ENCODE assay signal across 8 cellular contexts in genomic region chrX:275476-275966, GRCh38. TPM values are rescaled to one million over a fixed set of nuclear protein-coding genes. Genes with fewer than 3 reads are reported as not detected.
DNase-seq lines count a peak whose midpoint lies in the region; ATAC-seq lines count a peak whose summit lies in the region.

No MANE protein-coding gene starts in this region.

- H2BK5ac ChIP-seq in mesenchymal stem cell (ENCODE audit: low read depth, low read length, poor library complexity, severe bottlenecking) = no peak overlapping the region

- H3K9ac ChIP-seq in BLaER1 (peak overlapping the region; percentile 84), mesenchymal stem cell (ENCODE audit: low read length) (peak overlapping the region; percentile 83)

- H3K9me3 ChIP-seq in BLaER1 (no peaks in the 10 kb centered on the region), mesenchymal stem cell (ENCODE audit: control insufficient read depth, low read length) (no peaks in the 10 kb centered on the region)

- H2AFZ ChIP-seq in mesenchymal stem cell (ENCODE audit: low read depth, low read length) = no peak overlapping the region

- peak overlapping the region; percentile 10 for H4K8ac ChIP-seq in mesenchymal stem cell (ENCODE audit: low read length)

- H3K27me3 ChIP-seq in BLaER1 = no peaks in the 10 kb centered on the region
- H3K27me3 ChIP-seq in mesenchymal stem cell (ENCODE audit: control insufficient read depth in 1 of 2, insufficient read depth in 1 of 2, low read length in 2 of 2) = peaks cover 0 to 5% of the 10 kb centered on the region in 2 experiments

- H4K91ac ChIP-seq in mesenchymal stem cell (ENCODE audit: low read length) = peak overlapping the region; percentile 91

- 25% methylated on average over 29 of the region's 32 CpGs for WGBS in mesenchymal stem cell

- peak overlapping the region in 1 of 2 experiments; percentile 49 for H3K14ac ChIP-seq in mesenchymal stem cell (ENCODE audit: low read length in 2 of 2)

- no peak for DNase-seq in activated naive CD8-positive, alpha-beta T cell treated with anti-CD3 and anti-CD28 coated beads, Interleukin-2, amount 10 ng/mL, durations not matched to agents 7 days and 5 days
- DNase-seq in mesenchymal stem cell = no peak
- DNase-seq in NCI-H2196 treated with DMSO at 0.1 percent for 48 hours (lab: John Stamatoyannopoulos, UW; ENCODE audit: unreplicated experiment) = no peak
- no peak for DNase-seq in NCI-H345 treated with DMSO at 0.1 percent for 48 hours (lab: John Stamatoyannopoulos, UW; ENCODE audit: unreplicated experiment)
- DNase-seq in NCI-H2171 treated with DMSO at 0.1 percent for 48 hours (lab: John Stamatoyannopoulos, UW) = no peak
- DNase-seq in NCI-H1436 treated with DMSO at 0.1 percent for 48 hours (lab: John Stamatoyannopoulos, UW) = no peak

- H4K20me1 ChIP-seq in BLaER1 = no peaks in the 10 kb centered on the region

- H2AK5ac ChIP-seq in mesenchymal stem cell (ENCODE audit: low read length, severe bottlenecking) = no peak overlapping the region

- H3K4me1 Mint-ChIP-seq in activated naive CD8-positive, alpha-beta T cell treated with anti-CD3 and anti-CD28 coated beads, Interleukin-2, amount 10 ng/mL, durations not matched to agents 7 days and 5 days = peaks cover 12% of the 10 kb centered on the region

- peaks cover 7% of the 10 kb centered on the region for H3K36me3 Mint-ChIP-seq in activated naive CD8-positive, alpha-beta T cell treated with anti-CD3 and anti-CD28 coated beads, Interleukin-2, amount 10 ng/mL, durations not matched to agents 7 days and 5 days

- peak overlapping the region; percentile 94 for H3K27ac ChIP-seq in BLaER1
- H3K27ac ChIP-seq in mesenchymal stem cell (ENCODE audit: low read length, poor library complexity, severe bottlenecking) = no peak overlapping the region

- peak overlapping the region; percentile 19 for H2BK15ac ChIP-seq in mesenchymal stem cell (ENCODE audit: low read depth, poor library complexity, severe bottlenecking)

- peak overlapping the region in 1 of 2 experiments; percentile 72 for H2BK12ac ChIP-seq in mesenchymal stem cell (ENCODE audit: low read length in 2 of 2)

- peaks cover 3% of the 10 kb centered on the region for H3K27me3 Mint-ChIP-seq in activated naive CD8-positive, alpha-beta T cell treated with anti-CD3 and anti-CD28 coated beads, Interleukin-2, amount 10 ng/mL, durations not matched to agents 7 days and 5 days

- H3K27ac Mint-ChIP-seq in activated naive CD8-positive, alpha-beta T cell treated with anti-CD3 and anti-CD28 coated beads, Interleukin-2, amount 10 ng/mL, durations not matched to agents 7 days and 5 days = no peak overlapping the region

- H3K9me3 Mint-ChIP-seq in activated naive CD8-positive, alpha-beta T cell treated with anti-CD3 and anti-CD28 coated beads, Interleukin-2, amount 10 ng/mL, durations not matched to agents 7 days and 5 days = no peaks in the 10 kb centered on the region

- peak overlapping the region; percentile 61 to 77 for H3K18ac ChIP-seq in mesenchymal stem cell (ENCODE audit: low read depth in 1 of 2, low read length in 2 of 2)

- peak overlapping the region in 1 of 2 experiments; percentile 63 for H3K4ac ChIP-seq in mesenchymal stem cell (ENCODE audit: low read depth in 1 of 2, low read length in 2 of 2)

- peak overlapping the region; percentile 71 for H3K4me3 Mint-ChIP-seq in activated naive CD8-positive, alpha-beta T cell treated with anti-CD3 and anti-CD28 coated beads, Interleukin-2, amount 10 ng/mL, durations not matched to agents 7 days and 5 days

- H3K4me3 ChIP-seq in BLaER1 = peak overlapping the region; percentile 71
- peak overlapping the region in 1 of 2 experiments; percentile 81 for H3K4me3 ChIP-seq in mesenchymal stem cell (ENCODE audit: insufficient read depth in 1 of 2, low read depth in 1 of 2, low read length in 2 of 2)

- H3K79me1 ChIP-seq in mesenchymal stem cell (replicated peaks; ENCODE audit: low read length, poor library complexity, severe bottlenecking) = peaks cover 3% of the 10 kb centered on the region

- H3K4me1 ChIP-seq in BLaER1 (peaks cover 36% of the 10 kb centered on the region), mesenchymal stem cell (ENCODE audit: control insufficient read depth, insufficient read depth, low read depth, low read length) (peaks cover 26% of the 10 kb centered on the region)

- H3K36me3 ChIP-seq in BLaER1 (no peaks in the 10 kb centered on the region), mesenchymal stem cell (ENCODE audit: control insufficient read depth in 1 of 2, insufficient read depth in 2 of 2, low read depth in 1 of 2, low read length in 2 of 2) (no peaks in the 10 kb centered on the region)

- H3K4me2 ChIP-seq in BLaER1 (peak overlapping the region; percentile 99), mesenchymal stem cell (ENCODE audit: low read length, poor library complexity, severe bottlenecking) (peak overlapping the region; percentile 89)

- H3K23ac ChIP-seq in mesenchymal stem cell (ENCODE audit: low read length in 2 of 2) = no peak overlapping the region

- ATAC-seq in HG02623 (IDR thresholded peaks at IDR 0.05; ENCODE audit: unreplicated experiment) = peak; percentile 16
- ATAC-seq in activated naive CD8-positive, alpha-beta T cell treated with anti-CD3 and anti-CD28 coated beads, Interleukin-2, amount 10 ng/mL, durations not matched to agents 7 days and 5 days (ENCODE audit: low read depth) = peak; percentile 21

- peak overlapping the region; percentile 75 for H2BK120ac ChIP-seq in mesenchymal stem cell (ENCODE audit: low read depth, low read length)

- POLR2A ChIA-PET in activated naive CD8-positive, alpha-beta T cell treated with anti-CD3 and anti-CD28 coated beads, Interleukin-2, amount 10 ng/mL, durations not matched to agents 7 days and 5 days (lab: Charles Lee) = no interaction called here

RNA-seq across cellular contexts. Expression of gene PLCXD1, which starts 5.7 kb away (rescaled TPM):
- 10 to 100 TPM; 57.3 to 61.2 TPM for total RNA-seq in activated naive CD8-positive, alpha-beta T cell treated with anti-CD3 and anti-CD28 coated beads, Interleukin-2, amount 10 ng/mL, durations not matched to agents 7 days and 5 days
- polyA plus RNA-seq in mesenchymal stem cell (2013, experiment 1 of 2) = 15.8 TPM
- polyA plus RNA-seq in mesenchymal stem cell (2013, experiment 2 of 2) = 14.5 TPM

RNA-seq across cellular contexts. Expression of gene GTPBP6, which starts 43.1 kb away (rescaled TPM):
- total RNA-seq in activated naive CD8-positive, alpha-beta T cell treated with anti-CD3 and anti-CD28 coated beads, Interleukin-2, amount 10 ng/mL, durations not matched to agents 7 days and 5 days = 10 to 100 TPM; 63.1 to 64.5 TPM
- polyA plus RNA-seq in mesenchymal stem cell (2013, experiment 1 of 2) = 29.7 TPM
- polyA plus RNA-seq in mesenchymal stem cell (2013, experiment 2 of 2) = 29.8 TPM
